In the genomic region with DNA sequence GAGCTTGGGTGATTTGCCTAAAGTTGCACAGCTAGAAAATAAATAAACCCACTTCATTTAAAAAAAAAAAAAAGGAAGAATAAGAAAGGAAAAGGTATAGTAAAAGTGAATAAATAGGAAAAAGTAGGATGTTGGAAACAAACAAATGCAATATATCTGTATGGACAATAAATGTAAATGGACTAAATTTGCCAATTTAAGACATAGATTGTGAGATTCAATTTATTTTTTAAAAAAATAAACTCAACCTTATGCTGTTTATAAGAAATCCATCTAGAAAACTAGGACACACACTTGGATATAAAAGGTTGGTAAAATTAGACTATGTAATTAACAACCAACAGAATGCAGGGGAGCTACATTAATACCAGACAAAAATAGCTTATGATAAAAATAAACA, we compare ENCODE assay signal across 8 cellular contexts.
"Had no signal": no experiment of that assay in that cellular context is flagged by ENCODE, and none has a peak within 500 bp of the region (broad histone marks: within the 10 kb centered on the region; RNA-seq: fewer than 3 reads in every experiment).

No MANE protein-coding gene starts in this region.

- FAIRE-seq: G401.6, GM12878, GM12891, GM12892, GM18507, GM19239 had no signal

- ATAC-seq: GM12878 had no signal

- H3K4me3 ChIP-seq: GM12878 had no signal

- DNase-seq: GDM1, GF-D8 had no signal
